Comparison of ENCODE assay signal across 1 cellular context in the genomic region with DNA sequence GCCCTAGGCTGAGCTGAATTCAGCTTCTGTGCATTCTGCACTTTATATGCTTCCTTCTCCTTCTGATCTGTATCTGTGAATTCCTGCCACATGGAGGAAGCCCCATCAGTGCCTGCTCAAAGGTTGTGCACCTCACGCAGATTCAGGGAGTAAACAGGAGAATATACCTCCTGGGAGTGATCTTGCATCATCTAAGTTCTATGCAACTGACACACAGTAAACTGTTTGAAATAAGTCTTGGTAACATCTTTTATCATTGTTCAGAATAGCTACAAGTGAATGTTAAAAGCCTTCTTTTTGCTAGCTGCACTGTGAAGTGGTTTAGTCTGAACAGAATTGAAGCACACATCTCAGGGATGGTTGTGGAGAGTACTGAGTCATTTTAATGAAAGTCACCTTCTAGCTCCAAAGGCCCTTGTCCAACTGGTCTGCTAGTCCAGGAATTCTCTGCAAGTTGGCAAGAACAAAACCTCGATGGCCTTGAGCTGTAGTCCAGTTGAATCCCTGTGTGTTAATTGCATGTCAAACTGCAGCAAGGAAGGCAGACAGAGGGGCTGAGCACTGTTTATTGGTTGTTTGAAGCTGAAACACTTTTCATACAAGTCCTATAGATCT.
TF ChIP-seq lines count a peak whose summit lies in the region.

No MANE protein-coding gene starts in this region.

TF ChIP-seq in SK-N-SH, 30 proteins besides CTCF, POLR2A, EP300 and RAD21 (continued from another document):
- TF ChIP-seq, protein P1, sequence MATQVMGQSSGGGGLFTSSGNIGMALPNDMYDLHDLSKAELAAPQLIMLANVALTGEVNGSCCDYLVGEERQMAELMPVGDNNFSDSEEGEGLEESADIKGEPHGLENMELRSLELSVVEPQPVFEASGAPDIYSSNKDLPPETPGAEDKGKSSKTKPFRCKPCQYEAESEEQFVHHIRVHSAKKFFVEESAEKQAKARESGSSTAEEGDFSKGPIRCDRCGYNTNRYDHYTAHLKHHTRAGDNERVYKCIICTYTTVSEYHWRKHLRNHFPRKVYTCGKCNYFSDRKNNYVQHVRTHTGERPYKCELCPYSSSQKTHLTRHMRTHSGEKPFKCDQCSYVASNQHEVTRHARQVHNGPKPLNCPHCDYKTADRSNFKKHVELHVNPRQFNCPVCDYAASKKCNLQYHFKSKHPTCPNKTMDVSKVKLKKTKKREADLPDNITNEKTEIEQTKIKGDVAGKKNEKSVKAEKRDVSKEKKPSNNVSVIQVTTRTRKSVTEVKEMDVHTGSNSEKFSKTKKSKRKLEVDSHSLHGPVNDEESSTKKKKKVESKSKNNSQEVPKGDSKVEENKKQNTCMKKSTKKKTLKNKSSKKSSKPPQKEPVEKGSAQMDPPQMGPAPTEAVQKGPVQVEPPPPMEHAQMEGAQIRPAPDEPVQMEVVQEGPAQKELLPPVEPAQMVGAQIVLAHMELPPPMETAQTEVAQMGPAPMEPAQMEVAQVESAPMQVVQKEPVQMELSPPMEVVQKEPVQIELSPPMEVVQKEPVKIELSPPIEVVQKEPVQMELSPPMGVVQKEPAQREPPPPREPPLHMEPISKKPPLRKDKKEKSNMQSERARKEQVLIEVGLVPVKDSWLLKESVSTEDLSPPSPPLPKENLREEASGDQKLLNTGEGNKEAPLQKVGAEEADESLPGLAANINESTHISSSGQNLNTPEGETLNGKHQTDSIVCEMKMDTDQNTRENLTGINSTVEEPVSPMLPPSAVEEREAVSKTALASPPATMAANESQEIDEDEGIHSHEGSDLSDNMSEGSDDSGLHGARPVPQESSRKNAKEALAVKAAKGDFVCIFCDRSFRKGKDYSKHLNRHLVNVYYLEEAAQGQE (IDR thresholded peaks at IDR 0.05; ENCODE audit: low read depth, low read length) = no peak
- TF ChIP-seq YY1 (IDR thresholded peaks at IDR 0.05; ENCODE audit: low read depth) (no peak), FOSL2 (IDR thresholded peaks at IDR 0.05; ENCODE audit: borderline replicate concordance, low read depth) (no peak), MXI1 (IDR thresholded peaks at IDR 0.05; ENCODE audit: low read depth, low read length) (no peak), RFX5 (IDR thresholded peaks at IDR 0.05; ENCODE audit: low read length) (no peak), CHD2 (IDR thresholded peaks at IDR 0.05; ENCODE audit: low read length, partially characterized antibody) (no peak), ELF1 (IDR thresholded peaks at IDR 0.05) (no peak), FOXM1 (IDR thresholded peaks at IDR 0.05; ENCODE audit: low read depth) (no peak), JUND (IDR thresholded peaks at IDR 0.05) (no peak), GABPA (IDR thresholded peaks at IDR 0.05; ENCODE audit: low read depth) (no peak)
- TF ChIP-seq, protein P2, sequence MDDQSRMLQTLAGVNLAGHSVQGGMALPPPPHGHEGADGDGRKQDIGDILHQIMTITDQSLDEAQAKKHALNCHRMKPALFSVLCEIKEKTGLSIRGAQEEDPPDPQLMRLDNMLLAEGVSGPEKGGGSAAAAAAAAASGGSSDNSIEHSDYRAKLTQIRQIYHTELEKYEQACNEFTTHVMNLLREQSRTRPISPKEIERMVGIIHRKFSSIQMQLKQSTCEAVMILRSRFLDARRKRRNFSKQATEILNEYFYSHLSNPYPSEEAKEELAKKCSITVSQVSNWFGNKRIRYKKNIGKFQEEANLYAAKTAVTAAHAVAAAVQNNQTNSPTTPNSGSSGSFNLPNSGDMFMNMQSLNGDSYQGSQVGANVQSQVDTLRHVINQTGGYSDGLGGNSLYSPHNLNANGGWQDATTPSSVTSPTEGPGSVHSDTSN (IDR thresholded peaks at IDR 0.05) = no peak
- TF ChIP-seq, protein P3, sequence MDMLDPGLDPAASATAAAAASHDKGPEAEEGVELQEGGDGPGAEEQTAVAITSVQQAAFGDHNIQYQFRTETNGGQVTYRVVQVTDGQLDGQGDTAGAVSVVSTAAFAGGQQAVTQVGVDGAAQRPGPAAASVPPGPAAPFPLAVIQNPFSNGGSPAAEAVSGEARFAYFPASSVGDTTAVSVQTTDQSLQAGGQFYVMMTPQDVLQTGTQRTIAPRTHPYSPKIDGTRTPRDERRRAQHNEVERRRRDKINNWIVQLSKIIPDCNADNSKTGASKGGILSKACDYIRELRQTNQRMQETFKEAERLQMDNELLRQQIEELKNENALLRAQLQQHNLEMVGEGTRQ (IDR thresholded peaks at IDR 0.05; ENCODE audit: borderline replicate concordance, low read depth, low read length) = no peak
- TF ChIP-seq, protein P4, sequence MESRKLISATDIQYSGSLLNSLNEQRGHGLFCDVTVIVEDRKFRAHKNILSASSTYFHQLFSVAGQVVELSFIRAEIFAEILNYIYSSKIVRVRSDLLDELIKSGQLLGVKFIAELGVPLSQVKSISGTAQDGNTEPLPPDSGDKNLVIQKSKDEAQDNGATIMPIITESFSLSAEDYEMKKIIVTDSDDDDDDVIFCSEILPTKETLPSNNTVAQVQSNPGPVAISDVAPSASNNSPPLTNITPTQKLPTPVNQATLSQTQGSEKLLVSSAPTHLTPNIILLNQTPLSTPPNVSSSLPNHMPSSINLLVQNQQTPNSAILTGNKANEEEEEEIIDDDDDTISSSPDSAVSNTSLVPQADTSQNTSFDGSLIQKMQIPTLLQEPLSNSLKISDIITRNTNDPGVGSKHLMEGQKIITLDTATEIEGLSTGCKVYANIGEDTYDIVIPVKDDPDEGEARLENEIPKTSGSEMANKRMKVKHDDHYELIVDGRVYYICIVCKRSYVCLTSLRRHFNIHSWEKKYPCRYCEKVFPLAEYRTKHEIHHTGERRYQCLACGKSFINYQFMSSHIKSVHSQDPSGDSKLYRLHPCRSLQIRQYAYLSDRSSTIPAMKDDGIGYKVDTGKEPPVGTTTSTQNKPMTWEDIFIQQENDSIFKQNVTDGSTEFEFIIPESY (IDR thresholded peaks at IDR 0.05; ENCODE audit: borderline replicate concordance, low read depth) = no peak
TF ChIP-seq in SK-N-SH: peak in this region for 0.
